Comparison of ENCODE assay signal across 8 cellular contexts in the genomic region with DNA sequence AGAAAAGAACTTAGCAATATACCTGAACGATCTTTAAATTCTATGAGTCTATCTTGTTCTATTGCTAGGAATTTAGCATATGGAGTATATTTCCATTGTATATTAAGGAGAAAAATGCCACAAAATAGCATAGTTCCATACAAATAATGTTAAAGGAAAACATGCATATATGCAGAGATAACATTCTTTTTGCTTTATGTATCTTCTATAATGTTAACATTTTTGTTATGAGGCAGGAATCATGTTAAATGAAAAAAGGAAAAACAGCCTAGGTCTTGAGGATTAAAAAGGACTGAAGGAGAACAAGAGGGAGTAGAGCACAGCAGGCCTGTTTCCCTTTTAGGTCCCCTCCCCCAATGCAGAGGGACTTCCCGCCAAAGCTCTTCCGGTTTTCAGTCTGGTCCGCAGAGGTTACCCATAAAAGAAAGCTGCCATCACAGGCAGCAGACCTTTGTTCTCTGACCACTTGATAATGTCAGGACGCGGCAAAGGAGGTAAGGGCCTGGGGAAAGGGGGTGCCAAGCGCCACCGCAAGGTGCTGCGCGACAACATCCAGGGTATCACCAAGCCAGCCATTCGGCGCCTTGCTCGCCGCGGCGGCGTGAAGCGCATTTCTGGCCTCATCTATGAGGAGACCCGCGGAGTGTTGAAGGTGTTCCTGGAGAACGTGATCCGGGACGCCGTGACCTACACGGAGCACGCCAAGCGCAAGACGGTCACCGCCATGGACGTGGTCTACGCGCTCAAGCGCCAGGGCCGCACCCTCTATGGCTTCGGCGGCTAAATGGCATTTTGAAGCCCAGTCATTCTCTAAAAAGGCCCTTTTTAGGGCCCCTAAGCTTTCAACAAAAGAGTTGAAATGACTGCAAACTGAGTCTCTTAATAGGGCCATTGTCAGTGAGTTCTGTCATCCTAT.
DNase-seq lines count a peak whose midpoint lies in the region; ATAC-seq, FAIRE-seq and TF ChIP-seq lines count a peak whose summit lies in the region.

No MANE protein-coding gene starts in this region.

- peak; percentile 22 to 33 for TF ChIP-seq POLR2A in gastroesophageal sphincter (IDR thresholded peaks at IDR 0.05)
- TF ChIP-seq POLR2A in ovary (IDR thresholded peaks at IDR 0.05) = no peak

- 8 to 18% methylated on average over 4 to 15 of the region's 36 CpGs for WGBS in gastroesophageal sphincter (ENCODE audit: low coverage in 1 of 2), 2 donors
- WGBS in ovary, 3 donors = 6 to 10% (median 9%) methylated on average over 32 to 36 of the region's 36 CpGs

- intact Hi-C loops in ovary (cut with DNase I) = loop anchor here in 2 of 4 donors (10.0 kb wide), 1 partner anchor 1114 kb away; a partner anchor contains a TSS

- H3K27me3 ChIP-seq in gastroesophageal sphincter = no peaks in the 10 kb centered on the region
- no peaks in the 10 kb centered on the region for H3K27me3 ChIP-seq in ovary

- ATAC-seq in HG02852 (IDR thresholded peaks at IDR 0.05; ENCODE audit: unreplicated experiment) (peak; percentile 54), gastroesophageal sphincter (peak; percentile 75)
- ATAC-seq in activated T-helper 17 cell treated with anti-CD3 and anti-CD28 coated beads, Interleukin-2, amount 50 U/mL, for 72 hours (replicated peaks) = peak; percentile 87

- H3K27ac ChIP-seq in gastroesophageal sphincter (peak overlapping the region; percentile 18 to 86 (median 81)), ovary (peak overlapping the region; percentile 5 to 49)

- H3K4me1 ChIP-seq in gastroesophageal sphincter = peaks cover 0 to 32% (median 0%) of the 10 kb centered on the region in 3 donors
- peaks cover 7% of the 10 kb centered on the region for H3K4me1 ChIP-seq in ovary (ENCODE audit: insufficient read depth)

- DNase-seq in GM18507 (ENCODE audit: extremely low spot score, insufficient read length, low read depth) = no peak
- peak; percentile 73 for DNase-seq in NOMO-1 treated with dmso at 0.1 percent for 144 hours (lab: John Stamatoyannopoulos, UW; ENCODE audit: unreplicated experiment)
- DNase-seq in ovary = peak in 3 of 5 donors; percentile 36 to 46 (median 40)
- no peak for DNase-seq in NCI-H526 (lab: John Stamatoyannopoulos, UW)
- DNase-seq in T1000 (lab: John Stamatoyannopoulos, UW) = no peak

- H3K9me3 Mint-ChIP-seq in activated T-helper 17 cell treated with anti-CD3 and anti-CD28 coated beads, Interleukin-2, amount 50 U/mL, for 72 hours = no peaks in the 10 kb centered on the region

- peak overlapping the region; percentile 98 for H3K4me3 Mint-ChIP-seq in activated T-helper 17 cell treated with anti-CD3 and anti-CD28 coated beads, Interleukin-2, amount 50 U/mL, for 72 hours

- H3K9me3 ChIP-seq in gastroesophageal sphincter (no peaks in the 10 kb centered on the region), ovary (no peaks in the 10 kb centered on the region)

- H3K27me3 Mint-ChIP-seq in activated T-helper 17 cell treated with anti-CD3 and anti-CD28 coated beads, Interleukin-2, amount 50 U/mL, for 72 hours = no peaks in the 10 kb centered on the region

- H3K27ac Mint-ChIP-seq in activated T-helper 17 cell treated with anti-CD3 and anti-CD28 coated beads, Interleukin-2, amount 50 U/mL, for 72 hours = peak overlapping the region; percentile 98

- no peaks in the 10 kb centered on the region for H3K36me3 ChIP-seq in gastroesophageal sphincter
- no peaks in the 10 kb centered on the region for H3K36me3 ChIP-seq in ovary

- no peak for TF ChIP-seq CTCF in gastroesophageal sphincter (IDR thresholded peaks at IDR 0.05)
- no peak for TF ChIP-seq CTCF in ovary (IDR thresholded peaks at IDR 0.05)

- TF ChIP-seq EP300 in gastroesophageal sphincter (IDR thresholded peaks at IDR 0.05) = no peak
- TF ChIP-seq EP300 in ovary (IDR thresholded peaks at IDR 0.05) = no peak

- H3K4me3 ChIP-seq in gastroesophageal sphincter (peak overlapping the region; percentile 52 to 56), ovary (peak overlapping the region; percentile 36)

- H3K36me3 Mint-ChIP-seq in activated T-helper 17 cell treated with anti-CD3 and anti-CD28 coated beads, Interleukin-2, amount 50 U/mL, for 72 hours (ENCODE audit: low read depth) = peaks cover 24% of the 10 kb centered on the region

- FAIRE-seq in GM18507 (lab: Jason Lieb, UNC) = peak; percentile 93

- H3K4me1 Mint-ChIP-seq in activated T-helper 17 cell treated with anti-CD3 and anti-CD28 coated beads, Interleukin-2, amount 50 U/mL, for 72 hours = peaks cover 27% of the 10 kb centered on the region

Comparison
In these comparisons a context has a peak if more than half of its experiments do, and no peak if none do; other contexts are left out.
1. DNase-seq: peak in NOMO-1 treated with dmso at 0.1 percent for 144 hours (single experiment) and ovary (3 of 5); none in GM18507 (single experiment), NCI-H526 (0 of 2) and T1000 (single experiment).
2. Peak in every context shown above with its lines, with median percentiles within 50 percentile points of each other: ATAC-seq.